ENCODE assay signal across 24 cellular contexts in genomic region chr15:77841376-77841775, GRCh38.
A peak's percentile ranks its signal among the peaks of the same experiment; 100 is the strongest.
DNase-seq lines count a peak whose midpoint lies in the region; ATAC-seq, FAIRE-seq and TF ChIP-seq lines count a peak whose summit lies in the region.
"Had no signal": no experiment of that assay in that cellular context is flagged by ENCODE, and none has a peak within 500 bp of the region (broad histone marks: within the 10 kb centered on the region; RNA-seq: fewer than 3 reads in every experiment).

No MANE protein-coding gene starts in this region.

- H3K4me3 ChIP-seq in right cardiac atrium (ENCODE audit: low read length) (no peak overlapping the region), astrocyte (ENCODE audit: insufficient read depth, low read depth, low read length) (no peak overlapping the region), mesodermal cell (ENCODE audit: extremely low read depth, insufficient read depth, low read length, poor library complexity, severe bottlenecking) (no peak overlapping the region), aorta (ENCODE audit: low read length in 2 of 2) (no peak overlapping the region)
- H3K4me3 ChIP-seq: GM23248 had no signal

- H3K4me1 Mint-ChIP-seq in astrocyte (ENCODE audit: low read depth, unreplicated experiment) (peaks cover 32% of the 10 kb centered on the region), osteocyte (ENCODE audit: unreplicated experiment) (no peaks in the 10 kb centered on the region)
- H3K4me1 Mint-ChIP-seq: B cell had no signal

- H3K4me3 Mint-ChIP-seq in astrocyte (ENCODE audit: unreplicated experiment) (no peak overlapping the region), osteocyte (ENCODE audit: unreplicated experiment) (no peak overlapping the region)
- H3K4me3 Mint-ChIP-seq: B cell; CD4-positive, alpha-beta T cell had no signal

- H3K27ac ChIP-seq in right cardiac atrium (ENCODE audit: low read length) (no peak overlapping the region), astrocyte (ENCODE audit: low read depth, low read length) (no peak overlapping the region), mesodermal cell (ENCODE audit: low read depth, low read length, severe bottlenecking) (peak overlapping the region; percentile 16), aorta (ENCODE audit: low read depth in 1 of 2, low read length in 2 of 2) (no peak overlapping the region)
- H3K27ac ChIP-seq: GM23248, HL-60 had no signal

- H3K36me3 ChIP-seq in astrocyte (ENCODE audit: insufficient read depth, low read length) (no peaks in the 10 kb centered on the region), mesodermal cell (ENCODE audit: control insufficient read depth, insufficient read depth, low read length) (no peaks in the 10 kb centered on the region), aorta (ENCODE audit: control insufficient read depth in 1 of 2, insufficient read depth in 2 of 2, low read length in 1 of 2) (no peaks in the 10 kb centered on the region)

- peaks cover 6% of the 10 kb centered on the region for H3K9me3 Mint-ChIP-seq in astrocyte (ENCODE audit: unreplicated experiment)
- peaks cover 4% of the 10 kb centered on the region for H3K9me3 Mint-ChIP-seq in osteocyte (ENCODE audit: unreplicated experiment)

- FAIRE-seq in astrocyte (lab: Jason Lieb, UNC) = no peak
- FAIRE-seq: D721Med, G401.6, GM12891 had no signal

- peaks cover 8% of the 10 kb centered on the region for H4K20me1 ChIP-seq in astrocyte (ENCODE audit: insufficient read depth, low read length)

- H3K27me3 Mint-ChIP-seq in astrocyte (ENCODE audit: low read depth, unreplicated experiment) = peaks cover 21% of the 10 kb centered on the region
- peaks cover 63% of the 10 kb centered on the region for H3K27me3 Mint-ChIP-seq in osteocyte (ENCODE audit: unreplicated experiment)

- no peak overlapping the region for H3K9ac ChIP-seq in astrocyte (ENCODE audit: low read length)
- H3K9ac ChIP-seq: GM23248 had no signal

- no peaks in the 10 kb centered on the region for H3K79me2 ChIP-seq in astrocyte (ENCODE audit: insufficient read depth, low read length)

- no peaks in the 10 kb centered on the region for H3K4me1 ChIP-seq in right cardiac atrium (ENCODE audit: control insufficient read depth, insufficient read depth, low read length)
- peaks cover 10% of the 10 kb centered on the region for H3K4me1 ChIP-seq in astrocyte (ENCODE audit: insufficient read depth, low read length)
- H3K4me1 ChIP-seq in mesodermal cell (ENCODE audit: control insufficient read depth, insufficient read depth, low read length, poor library complexity, severe bottlenecking) = peaks cover 5% of the 10 kb centered on the region
- H3K4me1 ChIP-seq in aorta (ENCODE audit: control insufficient read depth in 1 of 2, insufficient read depth in 2 of 2, low read length in 2 of 2) = no peaks in the 10 kb centered on the region

- peak overlapping the region; percentile 42 for H3K4me2 ChIP-seq in astrocyte (ENCODE audit: low read length)

- H3K9me3 ChIP-seq in right cardiac atrium (ENCODE audit: control insufficient read depth, low read length) = peaks cover 2% of the 10 kb centered on the region
- no peaks in the 10 kb centered on the region for H3K9me3 ChIP-seq in astrocyte (ENCODE audit: insufficient read depth, low read depth, low read length)
- no peaks in the 10 kb centered on the region for H3K9me3 ChIP-seq in mesodermal cell (ENCODE audit: control insufficient read depth, low read length)
- peaks cover 5% of the 10 kb centered on the region for H3K9me3 ChIP-seq in aorta (ENCODE audit: control insufficient read depth, low read length)

- no peak for TF ChIP-seq CTCF in astrocyte (IDR thresholded peaks at IDR 0.05; ENCODE audit: insufficient read depth, low read depth, low read length)
- no peak for TF ChIP-seq CTCF in osteocyte (IDR thresholded peaks at IDR 0.05)

- no peaks in the 10 kb centered on the region for H3K36me3 Mint-ChIP-seq in astrocyte (ENCODE audit: low read depth, unreplicated experiment)
- H3K36me3 Mint-ChIP-seq in osteocyte (ENCODE audit: unreplicated experiment) = no peaks in the 10 kb centered on the region

- intact Hi-C loops in cardiac septum (cut with DNase I) = no loop called here
- intact Hi-C loops in right cardiac atrium (cut with DNase I) = no loop called here
- intact Hi-C loops in aorta (cut with DNase I) = no loop called here

- H3K27ac Mint-ChIP-seq in astrocyte (ENCODE audit: unreplicated experiment) (no peak overlapping the region), osteocyte (ENCODE audit: unreplicated experiment) (no peak overlapping the region)
- H3K27ac Mint-ChIP-seq: B cell; CD4-positive, alpha-beta T cell had no signal

- WGBS in right cardiac atrium = 67% methylated on average over 3 of the region's 3 CpGs
- WGBS in mesodermal cell (ENCODE audit: insufficient coverage in 2 of 2), 2 experiments = 89% methylated on average over 1 of the region's 3 CpGs; no CpG with 5 or more reads in 1 of the 2 experiments
- WGBS in aorta, 2 donors = 79 to 86% methylated on average over 3 of the region's 3 CpGs

- ATAC-seq in right cardiac atrium = no peak
- no peak for ATAC-seq in aorta (ENCODE audit: low FRiP score)
- no peak for ATAC-seq in GM21619 (IDR thresholded peaks at IDR 0.05; ENCODE audit: unreplicated experiment)
- ATAC-seq: Panc1 had no signal

- no peak overlapping the region for H2AFZ ChIP-seq in astrocyte (ENCODE audit: low read depth, low read length)
- H2AFZ ChIP-seq: GM23248 had no signal

- DNase-seq in cardiac septum (ENCODE audit: low spot score) = peak; percentile 60
- DNase-seq in right cardiac atrium = no peak
- DNase-seq in astrocyte (ENCODE audit: low read depth) = no peak
- DNase-seq in aorta = peak; percentile 12 to 25
- no peak for DNase-seq in NCI-H187 treated with DMSO at 0.1 percent for 48 hours (lab: John Stamatoyannopoulos, UW)
- DNase-seq in osteocyte (ENCODE audit: extremely low spot score, unreplicated experiment) = no peak
- DNase-seq: CD4-positive, alpha-beta T cell; DMS79 treated with DMSO at 0.1 percent for 48 hours; KG1; NCI-H1092; NCI-H2107; NCI-H345; NCI-H69; NK-92 treated with Interleukin-12 subunit alpha and Interleukin-12 subunit beta, amount 100 ng/mL, for 24 hours; SHP77 treated with DMSO at 0.1 percent for 48 hours had no signal

- H3K27me3 ChIP-seq in right cardiac atrium (ENCODE audit: control insufficient read depth, insufficient read depth) (no peaks in the 10 kb centered on the region), astrocyte (ENCODE audit: insufficient read depth, low read length) (peaks cover 18% of the 10 kb centered on the region), aorta (ENCODE audit: control insufficient read depth in 1 of 2, insufficient read depth in 2 of 2, low read length in 1 of 2) (peaks cover 0 to 4% of the 10 kb centered on the region in 2 donors)

Comparison
In these comparisons a context has a peak if more than half of its experiments do, and no peak if none do; other contexts are left out.
1. DNase-seq: peak in cardiac septum (single experiment) and aorta (2 of 2); none in right cardiac atrium (0 of 3), astrocyte (single experiment), NCI-H187 treated with DMSO at 0.1 percent for 48 hours (single experiment) and osteocyte (single experiment).